17 cellular contexts compared by ENCODE assay signal in the genomic region with DNA sequence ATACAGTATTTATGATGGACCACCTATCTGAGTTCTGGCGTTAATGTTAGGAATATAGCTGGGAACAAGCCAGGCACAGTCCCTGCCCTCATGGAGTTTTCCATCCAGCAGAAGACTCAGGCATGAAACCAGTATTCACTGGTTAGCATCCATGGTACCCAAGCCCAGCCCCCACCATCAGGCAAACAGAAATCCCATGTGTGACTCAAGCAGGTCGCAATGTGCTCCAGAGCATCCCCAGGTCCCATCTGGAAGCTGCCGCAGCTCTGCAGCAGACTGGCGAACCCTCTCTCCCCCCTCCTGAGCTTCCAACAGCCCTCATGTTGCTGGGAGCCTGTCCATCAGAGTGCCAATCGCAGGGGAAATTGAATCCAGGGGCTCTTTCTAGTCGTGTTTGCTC.
DNase-seq lines count a peak whose midpoint lies in the region; ATAC-seq and TF ChIP-seq lines count a peak whose summit lies in the region.
"Had no signal": no experiment of that assay in that cellular context is flagged by ENCODE, and none has a peak within 500 bp of the region (broad histone marks: within the 10 kb centered on the region; RNA-seq: fewer than 3 reads in every experiment).

No MANE protein-coding gene starts in this region.

- H3K27me3 ChIP-seq in neuronal stem cell (ENCODE audit: control insufficient read depth in 3 of 3, insufficient read depth in 3 of 3, low read depth in 1 of 3, low read length in 3 of 3) (peaks cover 0 to 9% (median 0%) of the 10 kb centered on the region in 3 experiments), trophoblast cell (ENCODE audit: insufficient read depth, low read length) (no peaks in the 10 kb centered on the region)

- H4K91ac ChIP-seq in neuronal stem cell (ENCODE audit: low read depth, low read length, poor library complexity) (no peak overlapping the region), trophoblast cell (ENCODE audit: low read depth, low read length) (no peak overlapping the region)

- no peak overlapping the region for H3K9ac ChIP-seq in neuronal stem cell (ENCODE audit: low read depth, low read length, poor library complexity)
- no peak overlapping the region for H3K9ac ChIP-seq in trophoblast cell (ENCODE audit: low read length)

- H3K18ac ChIP-seq in neuronal stem cell (ENCODE audit: low read length) (no peak overlapping the region), trophoblast cell (ENCODE audit: low read length) (no peak overlapping the region)

- TF ChIP-seq CTCF in glutamatergic neuron (IDR thresholded peaks at IDR 0.05; ENCODE audit: partially characterized antibody, unreplicated experiment), result no peak

- peaks cover 9% of the 10 kb centered on the region for H3K9me3 Mint-ChIP-seq in glutamatergic neuron (ENCODE audit: unreplicated experiment)
- H3K9me3 Mint-ChIP-seq: CD4-positive, alpha-beta T cell had no signal

- H3K36me3 Mint-ChIP-seq in glutamatergic neuron (ENCODE audit: unreplicated experiment), result no peaks in the 10 kb centered on the region

- H2BK5ac ChIP-seq in neuronal stem cell (ENCODE audit: low read length), result no peak overlapping the region
- H2BK5ac ChIP-seq in trophoblast cell (ENCODE audit: low read depth, low read length, poor library complexity), result no peak overlapping the region

- no peaks in the 10 kb centered on the region for H3K79me2 ChIP-seq in trophoblast cell (ENCODE audit: control insufficient read depth, insufficient read depth, low read length, poor library complexity)

- H3K23ac ChIP-seq in neuronal stem cell (ENCODE audit: low read depth, low read length, poor library complexity) (no peak overlapping the region), trophoblast cell (ENCODE audit: low read length) (no peak overlapping the region)

- no peaks in the 10 kb centered on the region for H3K79me1 ChIP-seq in neuronal stem cell (ENCODE audit: low read depth, low read length)
- no peaks in the 10 kb centered on the region for H3K79me1 ChIP-seq in trophoblast cell (ENCODE audit: low read length)

- H2BK12ac ChIP-seq in neuronal stem cell (ENCODE audit: low read length) (no peak overlapping the region), trophoblast cell (ENCODE audit: low read length) (no peak overlapping the region)

- H4K8ac ChIP-seq in neuronal stem cell (ENCODE audit: low read depth, low read length), result no peak overlapping the region
- no peak overlapping the region for H4K8ac ChIP-seq in trophoblast cell (ENCODE audit: low read depth, low read length)

- H3K4me3 ChIP-seq in neuronal stem cell (ENCODE audit: low read length in 2 of 2) (no peak overlapping the region), trophoblast cell (ENCODE audit: low read depth, low read length) (no peak overlapping the region)
- H3K4me3 ChIP-seq: GM12878, HAP-1 had no signal

- H3K9me3 ChIP-seq in neuronal stem cell (replicated peaks in 1 of 2; ENCODE audit: control insufficient read depth in 2 of 2, insufficient read depth in 1 of 2, low read depth in 1 of 2, low read length in 2 of 2) (peaks cover 0 to 2% of the 10 kb centered on the region in 2 donors), trophoblast cell (ENCODE audit: insufficient read depth, low read depth, low read length) (no peaks in the 10 kb centered on the region)
- H3K9me3 ChIP-seq: HAP-1 had no signal

- H2AFZ ChIP-seq in neuronal stem cell (ENCODE audit: low read length), result no peak overlapping the region
- no peak overlapping the region for H2AFZ ChIP-seq in trophoblast cell (ENCODE audit: insufficient read depth, low read length, poor library complexity)

- no peaks in the 10 kb centered on the region for H3K36me3 ChIP-seq in neuronal stem cell (replicated peaks in 1 of 2; ENCODE audit: control insufficient read depth in 2 of 2, insufficient read depth in 2 of 2, low read length in 2 of 2)
- H3K36me3 ChIP-seq in trophoblast cell (ENCODE audit: control insufficient read depth in 1 of 2, insufficient read depth in 2 of 2, low read length in 2 of 2), result no peaks in the 10 kb centered on the region
- H3K36me3 ChIP-seq: HAP-1 had no signal

- H2AK5ac ChIP-seq in neuronal stem cell (ENCODE audit: low read depth, low read length) (peak overlapping the region; percentile 32), trophoblast cell (ENCODE audit: low read length) (no peak overlapping the region)

- no peaks in the 10 kb centered on the region for H3K27me3 Mint-ChIP-seq in glutamatergic neuron (ENCODE audit: unreplicated experiment)

- H3K4ac ChIP-seq in neuronal stem cell (ENCODE audit: low read length), result no peak overlapping the region
- H3K4ac ChIP-seq in trophoblast cell (ENCODE audit: low read depth, low read length), result no peak overlapping the region

- peak overlapping the region; percentile 90 for H3K27ac Mint-ChIP-seq in glutamatergic neuron (ENCODE audit: unreplicated experiment)
- H3K27ac Mint-ChIP-seq: B cell; CD4-positive, alpha-beta T cell had no signal

- H2BK120ac ChIP-seq in neuronal stem cell (ENCODE audit: low read depth, low read length) (peak overlapping the region; percentile 11), trophoblast cell (ENCODE audit: insufficient read depth, low read length, poor library complexity) (no peak overlapping the region)

- no CpG with 5 or more reads among the region's 6 CpGs for WGBS in neuronal stem cell (ENCODE audit: extremely low coverage in 2 of 2, insufficient read length in 2 of 2, insufficient replicate concordance in 1 of 2), 2 donors
- WGBS in trophoblast cell (ENCODE audit: extremely low coverage, insufficient coverage, insufficient read length), result no CpG with 5 or more reads among the region's 6 CpGs

- H3K14ac ChIP-seq in neuronal stem cell (ENCODE audit: low read length) (no peak overlapping the region), trophoblast cell (ENCODE audit: low read length) (no peak overlapping the region)

- H3K4me3 Mint-ChIP-seq in glutamatergic neuron (ENCODE audit: unreplicated experiment), result peak overlapping the region; percentile 43
- H3K4me3 Mint-ChIP-seq: B cell; CD4-positive, alpha-beta T cell had no signal

- no peak overlapping the region for H3K4me2 ChIP-seq in neuronal stem cell (ENCODE audit: insufficient read depth, low read length, poor library complexity, severe bottlenecking)
- no peak overlapping the region for H3K4me2 ChIP-seq in trophoblast cell (ENCODE audit: low read length)

- H3K4me1 ChIP-seq in neuronal stem cell (ENCODE audit: control insufficient read depth in 2 of 2, insufficient read depth in 1 of 2, low read depth in 1 of 2, low read length in 2 of 2), result peaks cover 0 to 4% of the 10 kb centered on the region in 2 donors
- H3K4me1 ChIP-seq in trophoblast cell (ENCODE audit: control insufficient read depth in 1 of 2, insufficient read depth in 2 of 2, low read length in 2 of 2), result no peaks in the 10 kb centered on the region
- H3K4me1 ChIP-seq: HAP-1 had no signal

- DNase-seq in NCI-H1694 treated with DMSO at 0.1 percent for 48 hours (lab: John Stamatoyannopoulos, UW) (peak; percentile 34), NCI-H2227 treated with DMSO at 0.1 percent for 48 hours (lab: John Stamatoyannopoulos, UW) (peak; percentile 17), glutamatergic neuron (peak; percentile 73), neuronal stem cell (ENCODE audit: low spot score) (no peak), NCI-H526 (lab: John Stamatoyannopoulos, UW) (no peak), trophoblast cell (no peak)
- DNase-seq: C1 segment of cervical spinal cord; Calu3; CD4-positive, alpha-beta T cell; DMS 273 treated with DMSO at 0.1 percent for 48 hours; DMS79 had no signal

- peaks cover 24% of the 10 kb centered on the region for H3K4me1 Mint-ChIP-seq in glutamatergic neuron (ENCODE audit: low read depth, unreplicated experiment)
- H3K4me1 Mint-ChIP-seq: B cell had no signal

- ATAC-seq in HG02970 (IDR thresholded peaks at IDR 0.05; ENCODE audit: low FRiP score, unreplicated experiment) (no peak), GM19463 (IDR thresholded peaks at IDR 0.05; ENCODE audit: unreplicated experiment) (no peak)
- ATAC-seq: GM12878, HepG2 had no signal

- no peak overlapping the region for H4K12ac ChIP-seq in trophoblast cell (ENCODE audit: low read depth, low read length)

- H2BK15ac ChIP-seq in neuronal stem cell (ENCODE audit: low read length), result no peak overlapping the region

- H3K27ac ChIP-seq in neuronal stem cell (replicated peaks; ENCODE audit: low read length) (no peak overlapping the region), trophoblast cell (ENCODE audit: low read depth, low read length) (no peak overlapping the region)

Comparison
In these comparisons a context has a peak if more than half of its experiments do, and no peak if none do; other contexts are left out.
1. DNase-seq: peak in NCI-H1694 treated with DMSO at 0.1 percent for 48 hours (single experiment), NCI-H2227 treated with DMSO at 0.1 percent for 48 hours (single experiment) and glutamatergic neuron (single experiment); none in neuronal stem cell (single experiment), NCI-H526 (0 of 2) and trophoblast cell (0 of 2).